15 cellular contexts compared by ENCODE assay signal in genomic region chr18:10033038-10033437, GRCh38.
A peak's percentile ranks its signal among the peaks of the same experiment; 100 is the strongest.
DNase-seq lines count a peak whose midpoint lies in the region; ATAC-seq and TF ChIP-seq lines count a peak whose summit lies in the region.
"Had no signal": no experiment of that assay in that cellular context is flagged by ENCODE, and none has a peak within 500 bp of the region (broad histone marks: within the 10 kb centered on the region; RNA-seq: fewer than 3 reads in every experiment).

No MANE protein-coding gene starts in this region.

- H3K27ac Mint-ChIP-seq in activated CD4-positive, alpha-beta T cell treated with anti-CD3 and anti-CD28 coated beads, Interleukin-2, amount 10 ng/mL, durations not matched to agents 24 days and 14 days, result no peak overlapping the region
- H3K27ac Mint-ChIP-seq in activated naive CD8-positive, alpha-beta T cell treated with anti-CD3 and anti-CD28 coated beads, Interleukin-2, amount 10 ng/mL, durations not matched to agents 7 days and 5 days, result peak overlapping the region; percentile 73

- H3K4me3 ChIP-seq in lower lobe of right lung (peak overlapping the region; percentile 43), stomach smooth muscle (ENCODE audit: low read length in 2 of 2) (peak overlapping the region in 1 of 2 donors; percentile 52)

- H3K36me3 Mint-ChIP-seq in activated CD4-positive, alpha-beta T cell treated with anti-CD3 and anti-CD28 coated beads, Interleukin-2, amount 10 ng/mL, durations not matched to agents 24 days and 14 days (ENCODE audit: low read depth), result no peaks in the 10 kb centered on the region
- H3K36me3 Mint-ChIP-seq in activated naive CD8-positive, alpha-beta T cell treated with anti-CD3 and anti-CD28 coated beads, Interleukin-2, amount 10 ng/mL, durations not matched to agents 7 days and 5 days, result no peaks in the 10 kb centered on the region

- H3K36me3 ChIP-seq in lower lobe of right lung (no peaks in the 10 kb centered on the region), stomach smooth muscle (ENCODE audit: control insufficient read depth in 2 of 2, insufficient read depth in 2 of 2, low read length in 2 of 2) (no peaks in the 10 kb centered on the region)

- no peaks in the 10 kb centered on the region for H3K4me1 Mint-ChIP-seq in activated CD4-positive, alpha-beta T cell treated with anti-CD3 and anti-CD28 coated beads, Interleukin-2, amount 10 ng/mL, durations not matched to agents 24 days and 14 days
- H3K4me1 Mint-ChIP-seq in activated naive CD8-positive, alpha-beta T cell treated with anti-CD3 and anti-CD28 coated beads, Interleukin-2, amount 10 ng/mL, durations not matched to agents 7 days and 5 days, result peaks cover 5% of the 10 kb centered on the region

- H3K27me3 ChIP-seq in lower lobe of right lung (ENCODE audit: low read depth) (no peaks in the 10 kb centered on the region), stomach smooth muscle (ENCODE audit: control insufficient read depth in 1 of 2, insufficient read depth in 2 of 2, low read length in 2 of 2) (no peaks in the 10 kb centered on the region)

- H3K9ac ChIP-seq in stomach smooth muscle (ENCODE audit: low read length in 2 of 2), result peak overlapping the region; percentile 35 to 51

- H3K27ac ChIP-seq in lower lobe of right lung, result peak overlapping the region; percentile 73
- H3K27ac ChIP-seq in stomach smooth muscle (ENCODE audit: low read length), result peak overlapping the region; percentile 31
- H3K27ac ChIP-seq: HL-60 had no signal

- peaks cover 41% of the 10 kb centered on the region for H3K4me1 ChIP-seq in lower lobe of right lung
- peaks cover 31% of the 10 kb centered on the region for H3K4me1 ChIP-seq in stomach smooth muscle (ENCODE audit: control insufficient read depth, insufficient read depth, low read length)

- ATAC-seq in activated naive CD8-positive, alpha-beta T cell treated with anti-CD3 and anti-CD28 coated beads, Interleukin-2, amount 10 ng/mL, durations not matched to agents 7 days and 5 days (ENCODE audit: low read depth), result no peak
- ATAC-seq in lower lobe of right lung (no peak), HG03097 (IDR thresholded peaks at IDR 0.05; ENCODE audit: low FRiP score, unreplicated experiment) (no peak)

- in situ Hi-C loops in GM13976 (cut with MboI; ENCODE audit: low sequenced_read_pairs, unreplicated experiment), result no loop called here

- H3K4me3 Mint-ChIP-seq in activated CD4-positive, alpha-beta T cell treated with anti-CD3 and anti-CD28 coated beads, Interleukin-2, amount 10 ng/mL, durations not matched to agents 24 days and 14 days, result peak overlapping the region; percentile 7
- H3K4me3 Mint-ChIP-seq in activated naive CD8-positive, alpha-beta T cell treated with anti-CD3 and anti-CD28 coated beads, Interleukin-2, amount 10 ng/mL, durations not matched to agents 7 days and 5 days, result peak overlapping the region; percentile 76

- no peaks in the 10 kb centered on the region for H3K9me3 Mint-ChIP-seq in activated CD4-positive, alpha-beta T cell treated with anti-CD3 and anti-CD28 coated beads, Interleukin-2, amount 10 ng/mL, durations not matched to agents 24 days and 14 days
- no peaks in the 10 kb centered on the region for H3K9me3 Mint-ChIP-seq in activated naive CD8-positive, alpha-beta T cell treated with anti-CD3 and anti-CD28 coated beads, Interleukin-2, amount 10 ng/mL, durations not matched to agents 7 days and 5 days

- intact Hi-C loops in activated CD4-positive, alpha-beta T cell treated with anti-CD3 and anti-CD28 coated beads, Interleukin-2, amount 10 ng/mL, durations not matched to agents 24 days and 14 days (cut with micrococcal nuclease), result no loop called here
- intact Hi-C loops in lower lobe of right lung (cut with DNase I), result no loop called here
- intact Hi-C loops in posterior vena cava (cut with DNase I), result no loop called here

- TF ChIP-seq CTCF in lower lobe of right lung (IDR thresholded peaks at IDR 0.05), result no peak
- no peak for TF ChIP-seq CTCF in GM13976 (IDR thresholded peaks at IDR 0.05; ENCODE audit: borderline replicate concordance, control extremely low read depth, extremely low read depth, insufficient read depth, missing control alignments)

- H3K9me3 ChIP-seq in lower lobe of right lung (no peaks in the 10 kb centered on the region), stomach smooth muscle (ENCODE audit: control insufficient read depth in 2 of 2, low read length in 2 of 2) (no peaks in the 10 kb centered on the region)

- DNase-seq in activated CD4-positive, alpha-beta T cell treated with anti-CD3 and anti-CD28 coated beads, Interleukin-2, amount 10 ng/mL, durations not matched to agents 24 days and 14 days, result no peak
- no peak for DNase-seq in activated CD4-positive, alpha-beta T cell treated with anti-CD3 and anti-CD28 coated beads, Interleukin-2, amount 50 U/mL, for 4 hours
- DNase-seq in activated naive CD8-positive, alpha-beta T cell treated with anti-CD3 and anti-CD28 coated beads, Interleukin-2, amount 10 ng/mL, durations not matched to agents 7 days and 5 days, result no peak
- DNase-seq in lower lobe of right lung (no peak), posterior vena cava (ENCODE audit: low spot score) (no peak), GM13976 (ENCODE audit: low spot score) (no peak)
- DNase-seq: 8988T; amniotic stem cell; GDM1; NCI-H187 treated with DMSO at 0.1 percent for 48 hours; NCI-H82; stimulated activated CD4-positive, alpha-beta T cell treated with anti-CD3 and anti-CD28 coated beads, Interleukin-4, amount 100 ng/mL, for 4 hours had no signal

- POLR2A ChIA-PET in activated naive CD8-positive, alpha-beta T cell treated with anti-CD3 and anti-CD28 coated beads, Interleukin-2, amount 10 ng/mL, durations not matched to agents 7 days and 5 days (lab: Charles Lee), result interaction anchor here (1.0 kb wide), 2 partner anchors 120 to 493 kb away, joined by 3 read pairs; partner anchors contain the start of gene NAPG

- peaks cover 19% of the 10 kb centered on the region for H3K27me3 Mint-ChIP-seq in activated CD4-positive, alpha-beta T cell treated with anti-CD3 and anti-CD28 coated beads, Interleukin-2, amount 10 ng/mL, durations not matched to agents 24 days and 14 days
- H3K27me3 Mint-ChIP-seq in activated naive CD8-positive, alpha-beta T cell treated with anti-CD3 and anti-CD28 coated beads, Interleukin-2, amount 10 ng/mL, durations not matched to agents 7 days and 5 days, result peaks cover 2% of the 10 kb centered on the region
